15 cellular contexts compared by ENCODE assay signal in genomic region chr6:2624177-2624576, GRCh38.
"Had no signal": no experiment of that assay in that cellular context is flagged by ENCODE, and none has a peak within 500 bp of the region (broad histone marks: within the 10 kb centered on the region; RNA-seq: fewer than 3 reads in every experiment).

No MANE protein-coding gene starts in this region.

- H3K9ac ChIP-seq: neural progenitor cell had no signal

- H3K9me3 ChIP-seq: esophagus muscularis mucosa, gastrocnemius medialis, ovary, right lobe of liver, spleen, transverse colon had no signal

- H3K4me3 ChIP-seq: esophagus muscularis mucosa, gastrocnemius medialis, neural progenitor cell, ovary, right lobe of liver, spleen, transverse colon had no signal

- H3K27ac ChIP-seq: epithelial cell of prostate, esophagus muscularis mucosa, gastrocnemius medialis, neural progenitor cell, ovary, right lobe of liver, spleen had no signal

- H2AFZ ChIP-seq: neural progenitor cell had no signal

- H3K4me2 ChIP-seq: neural progenitor cell had no signal

- H3K36me3 ChIP-seq: esophagus muscularis mucosa, gastrocnemius medialis, neural progenitor cell, ovary, right lobe of liver, spleen, transverse colon had no signal

- H3K4me1 ChIP-seq: gastrocnemius medialis, neural progenitor cell, right lobe of liver had no signal

- DNase-seq: effector memory CD8-positive, alpha-beta T cell; gastrocnemius medialis; immature natural killer cell; natural killer cell; ovary; right lobe of liver; spleen; stimulated activated CD4-positive, alpha-beta T cell treated with anti-CD3 and anti-CD28 coated beads, Interleukin-15, amount 100 ng/mL, for 24 hours; stimulated activated CD4-positive, alpha-beta T cell treated with anti-CD3 and anti-CD28 coated beads, Interleukin-1b, Interleukin-23, amount 100 ng/mL, for 48 hours; stimulated activated CD4-positive, alpha-beta T cell treated with anti-CD3 and anti-CD28 coated beads, Interleukin-4, amount 100 ng/mL, for 24 hours; transverse colon had no signal

- H3K27me3 ChIP-seq: esophagus muscularis mucosa, gastrocnemius medialis, neural progenitor cell, ovary, right lobe of liver had no signal

- ATAC-seq: effector memory CD8-positive, alpha-beta T cell; gastrocnemius medialis; natural killer cell; stimulated activated memory B cell treated with anti-CD40 and anti-IgM and Interleukin-4, amounts not matched to agents 10 μg/mL and 1 μg/mL and 100 μg/mL, for 72 hours had no signal
